In the genomic region with DNA sequence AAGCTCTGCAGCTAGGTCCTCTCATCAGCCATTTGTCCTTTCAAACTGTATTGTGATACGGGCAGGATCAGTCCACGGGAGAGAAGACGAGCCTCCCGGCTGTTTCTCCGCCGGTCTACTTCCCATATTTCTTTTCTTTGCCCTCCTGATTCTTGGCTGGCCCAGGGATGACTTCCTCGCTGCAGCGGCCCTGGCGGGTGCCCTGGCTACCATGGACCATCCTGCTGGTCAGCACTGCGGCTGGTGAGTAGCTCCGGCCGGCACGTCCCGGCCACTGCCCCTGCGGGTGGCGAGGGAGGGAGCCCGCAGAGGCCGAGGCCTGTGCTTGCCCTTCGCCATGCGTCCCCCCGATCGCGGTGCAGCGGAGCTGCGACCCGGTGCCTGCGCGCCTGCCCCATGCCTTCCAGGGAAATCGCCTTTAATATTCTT, we compare ENCODE assay signal across 8 cellular contexts. TPM values are rescaled to one million over a fixed set of nuclear protein-coding genes. Genes with fewer than 3 reads are reported as not detected.
A peak's percentile ranks its signal among the peaks of the same experiment; 100 is the strongest.
DNase-seq lines count a peak whose midpoint lies in the region; ATAC-seq, FAIRE-seq and TF ChIP-seq lines count a peak whose summit lies in the region.

No MANE protein-coding gene starts in this region.

- peaks cover 58% of the 10 kb centered on the region for H4K20me1 ChIP-seq in smooth muscle cell (ENCODE audit: low read depth)

- H2AFZ ChIP-seq in smooth muscle cell (ENCODE audit: low read depth) = no peak overlapping the region

- peak; percentile 9 for DNase-seq in stimulated activated CD4-positive, alpha-beta T cell treated with anti-CD3 and anti-CD28 coated beads, Interleukin-12 subunit alpha, Interleukin-12 subunit beta, amount 100 ng/mL, for 4 hours
- no peak for DNase-seq in stimulated activated CD4-positive, alpha-beta T cell treated with anti-CD3 and anti-CD28 coated beads, Interleukin-4, amount 100 ng/mL, for 24 hours
- DNase-seq in RPMI8226 (peak; percentile 34), bronchial epithelial cell (ENCODE audit: low read depth) (no peak), kidney (peak; percentile 85), smooth muscle cell (lab: John Stamatoyannopoulos, UW; ENCODE audit: unreplicated experiment) (no peak)

- intact Hi-C loops in kidney (cut with DNase I) = no loop called here

- H3K4me2 ChIP-seq in smooth muscle cell = peak overlapping the region; percentile 94

- no peaks in the 10 kb centered on the region for H3K27me3 ChIP-seq in bronchial epithelial cell (ENCODE audit: control insufficient read depth, insufficient read depth, low read length)
- no peaks in the 10 kb centered on the region for H3K27me3 ChIP-seq in smooth muscle cell (ENCODE audit: low read depth)

- H3K4me3 ChIP-seq in bronchial epithelial cell (ENCODE audit: low read depth, low read length) (peak overlapping the region; percentile 94), kidney (ENCODE audit: low read length in 2 of 2) (peak overlapping the region; percentile 81 to 96), smooth muscle cell (peak overlapping the region; percentile 99)

- peak overlapping the region; percentile 93 to 97 for H3K27ac ChIP-seq in kidney (ENCODE audit: low read depth in 2 of 2, low read length in 2 of 2)
- peak overlapping the region; percentile 99 for H3K27ac ChIP-seq in smooth muscle cell (ENCODE audit: low read depth)

- no peak for ATAC-seq in GM19455 (IDR thresholded peaks at IDR 0.05; ENCODE audit: unreplicated experiment)
- no peak for ATAC-seq in HG03565 (IDR thresholded peaks at IDR 0.05; ENCODE audit: unreplicated experiment)

- 4% methylated on average over 29 of the region's 29 CpGs for WGBS in smooth muscle cell (ENCODE audit: low lambda C conversion rate)

- H3K9me3 ChIP-seq in kidney (ENCODE audit: control insufficient read depth in 1 of 2, low read length in 2 of 2) (no peaks in the 10 kb centered on the region), smooth muscle cell (replicated peaks; ENCODE audit: low read depth) (no peaks in the 10 kb centered on the region)

- FAIRE-seq in bronchial epithelial cell (lab: Jason Lieb, UNC) (no peak), kidney (lab: Jason Lieb, UNC) (no peak)

- H3F3A ChIP-seq in smooth muscle cell (ENCODE audit: low read depth) = peaks cover 31% of the 10 kb centered on the region

- peaks cover 0 to 12% of the 10 kb centered on the region in 2 donors for H3K4me1 ChIP-seq in kidney (ENCODE audit: control insufficient read depth in 1 of 2, insufficient read depth in 1 of 2, low read depth in 1 of 2, low read length in 2 of 2)
- H3K4me1 ChIP-seq in smooth muscle cell (ENCODE audit: low read depth) = peaks cover 22% of the 10 kb centered on the region

- H3K79me2 ChIP-seq in smooth muscle cell (ENCODE audit: low read depth) = peaks cover 58% of the 10 kb centered on the region

- H3K9ac ChIP-seq in kidney (ENCODE audit: low read length in 2 of 2) = peak overlapping the region; percentile 52 to 81
- H3K9ac ChIP-seq in smooth muscle cell (ENCODE audit: low read depth) = peak overlapping the region; percentile 94

- no peaks in the 10 kb centered on the region for H3K36me3 ChIP-seq in bronchial epithelial cell (ENCODE audit: control insufficient read depth, insufficient read depth, low read length)
- no peaks in the 10 kb centered on the region for H3K36me3 ChIP-seq in kidney (ENCODE audit: control insufficient read depth in 1 of 2, insufficient read depth in 2 of 2, low read length in 2 of 2)
- no peaks in the 10 kb centered on the region for H3K36me3 ChIP-seq in smooth muscle cell (ENCODE audit: low read depth)

- TF ChIP-seq CTCF in bronchial epithelial cell (IDR thresholded peaks at IDR 0.05; ENCODE audit: insufficient read depth, low read length, severe bottlenecking) (no peak), kidney (IDR thresholded peaks at IDR 0.05; ENCODE audit: borderline replicate concordance, extremely low read depth, insufficient read depth) (no peak), smooth muscle cell (IDR thresholded peaks at IDR 0.05; ENCODE audit: borderline replicate concordance, insufficient read depth, poor library complexity, severe bottlenecking) (no peak)

RNA-seq across cellular contexts. Expression of gene BMPR2, which starts 1.2 kb away (rescaled TPM):
- total RNA-seq in bronchial epithelial cell (6.3 TPM in 2 replicates), kidney (66.9 TPM), smooth muscle cell (70.9 and 72.1 TPM in 2 replicates)
- polyA plus RNA-seq in kidney (ENCODE audit: insufficient read depth, low read depth, low replicate concordance) (12.5 TPM), smooth muscle cell (21.5 and 26.4 TPM in 2 replicates)

Comparison
In these comparisons a context has a peak if more than half of its experiments do, and no peak if none do; other contexts are left out.
1. DNase-seq: peak in stimulated activated CD4-positive, alpha-beta T cell treated with anti-CD3 and anti-CD28 coated beads, Interleukin-12 subunit alpha, Interleukin-12 subunit beta, amount 100 ng/mL, for 4 hours (single experiment), RPMI8226 (single experiment) and kidney (single experiment); none in stimulated activated CD4-positive, alpha-beta T cell treated with anti-CD3 and anti-CD28 coated beads, Interleukin-4, amount 100 ng/mL, for 24 hours (single experiment), bronchial epithelial cell (single experiment) and smooth muscle cell (single experiment).
2. Peak in every context shown above with its lines, with median percentiles within 50 percentile points of each other: H3K4me3 ChIP-seq.